Comparison of ENCODE assay signal across 8 cellular contexts in the genomic region with DNA sequence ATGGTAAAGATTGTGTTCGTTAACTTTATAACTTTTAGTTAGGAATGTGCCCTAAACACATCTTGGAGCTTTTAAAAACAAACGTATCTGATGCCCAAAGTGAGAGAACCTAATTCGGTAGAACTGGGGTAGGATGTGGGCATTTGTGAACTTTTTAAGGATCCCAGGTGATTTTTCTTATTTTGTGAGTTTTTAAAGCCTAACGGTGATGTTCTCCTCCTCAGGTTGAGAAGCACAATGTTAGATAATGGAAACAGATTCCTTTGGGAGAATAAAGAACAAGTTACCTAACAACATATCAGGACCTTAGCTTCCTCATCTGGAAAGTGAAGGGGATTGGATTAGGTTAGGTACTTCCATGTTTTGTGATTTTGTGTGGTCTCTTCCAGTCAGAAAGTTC. TPM values are rescaled to one million over a fixed set of nuclear protein-coding genes. Genes with fewer than 3 reads are reported as not detected.
DNase-seq lines count a peak whose midpoint lies in the region; ATAC-seq and TF ChIP-seq lines count a peak whose summit lies in the region.

No MANE protein-coding gene starts in this region.

- peaks cover 12% of the 10 kb centered on the region; the same call in 1 of the 2 replicates for H4K20me1 ChIP-seq in DND-41 (ENCODE audit: insufficient read depth, low read length)

- H3K36me3 ChIP-seq in DND-41 (ENCODE audit: insufficient read depth, low read length) (peaks cover 47% of the 10 kb centered on the region), RWPE2 (ENCODE audit: low read depth) (peaks cover 77% of the 10 kb centered on the region), gastroesophageal sphincter (peaks cover 0 to 63% of the 10 kb centered on the region in 2 donors)

- H3K4me3 ChIP-seq in DND-41 (ENCODE audit: low read depth in 1 of 2, low read length in 2 of 2): peak overlapping the region; percentile 75 to 86
- H3K4me3 ChIP-seq in RWPE2 (ENCODE audit: severe bottlenecking): peak overlapping the region; percentile 83
- H3K4me3 ChIP-seq in gastroesophageal sphincter: peak overlapping the region; percentile 73 to 78
- H3K4me3 ChIP-seq in skeletal muscle cell (ENCODE audit: low read depth, low read length): peak overlapping the region; percentile 87

- H3K9ac ChIP-seq in DND-41 (ENCODE audit: low read depth, low read length): peak overlapping the region; percentile 67

- peaks cover 42% of the 10 kb centered on the region for H3K4me1 ChIP-seq in DND-41 (ENCODE audit: insufficient read depth, low read length)
- peaks cover 14% of the 10 kb centered on the region for H3K4me1 ChIP-seq in RWPE2 (ENCODE audit: insufficient read depth, poor library complexity, severe bottlenecking)
- peaks cover 6 to 52% (median 16%) of the 10 kb centered on the region in 3 donors for H3K4me1 ChIP-seq in gastroesophageal sphincter

- TF ChIP-seq CTCF in DND-41 (IDR thresholded peaks at IDR 0.05; ENCODE audit: borderline replicate concordance, extremely low read depth, low read length, poor library complexity, severe bottlenecking) (no peak), RWPE2 (IDR thresholded peaks at IDR 0.05; ENCODE audit: poor library complexity, severe bottlenecking) (no peak), gastroesophageal sphincter (IDR thresholded peaks at IDR 0.05) (no peak)

- H3K4me2 ChIP-seq in DND-41 (ENCODE audit: insufficient read depth, low read length): peak overlapping the region; percentile 90

- H2AFZ ChIP-seq in DND-41 (ENCODE audit: low read depth, low read length): peak overlapping the region; percentile 75

- no peak for ATAC-seq in DND-41 (ENCODE audit: insufficient read depth, low read depth)
- no peak for ATAC-seq in RWPE2 (ENCODE audit: low read depth)
- ATAC-seq in gastroesophageal sphincter: no peak
- ATAC-seq in HG02763 (IDR thresholded peaks at IDR 0.05; ENCODE audit: unreplicated experiment): no peak

- WGBS in gastroesophageal sphincter (ENCODE audit: low coverage in 1 of 2), 2 donors: 4 to 5% methylated on average over 4 of the region's 4 CpGs

- H3K9me3 ChIP-seq in DND-41 (ENCODE audit: insufficient read depth, low read length, severe bottlenecking): no peaks in the 10 kb centered on the region
- H3K9me3 ChIP-seq in RWPE2 (ENCODE audit: severe bottlenecking): no peaks in the 10 kb centered on the region
- no peaks in the 10 kb centered on the region for H3K9me3 ChIP-seq in gastroesophageal sphincter

- H3K27me3 ChIP-seq in DND-41 (ENCODE audit: insufficient read depth, low read length, poor library complexity): no peaks in the 10 kb centered on the region
- no peaks in the 10 kb centered on the region for H3K27me3 ChIP-seq in RWPE2 (ENCODE audit: insufficient read depth, poor library complexity, severe bottlenecking)
- H3K27me3 ChIP-seq in gastroesophageal sphincter: no peaks in the 10 kb centered on the region

- no peak for TF ChIP-seq EP300 in gastroesophageal sphincter (IDR thresholded peaks at IDR 0.05)

- no peak for TF ChIP-seq POLR2A in gastroesophageal sphincter (IDR thresholded peaks at IDR 0.05)

- DNase-seq in DND-41 (no peak), RWPE2 (ENCODE audit: low spot score) (no peak), skeletal muscle cell (ENCODE audit: low read depth) (no peak), glomerular visceral epithelial cell (ENCODE audit: extremely low spot score) (no peak)
- DNase-seq in stimulated activated CD4-positive, alpha-beta T cell treated with anti-CD3 and anti-CD28 coated beads, Interleukin-1b, Interleukin-23, amount 100 ng/mL, for 48 hours: no peak
- DNase-seq in activated CD4-positive, CD25-positive, alpha-beta regulatory T cell treated with anti-CD3 and anti-CD28 coated beads, Interleukin-2, amount 50 U/mL, for 72 hours: no peak

- peaks cover 67% of the 10 kb centered on the region for H3K79me2 ChIP-seq in DND-41 (ENCODE audit: insufficient read depth, low read length)

- H3K27ac ChIP-seq in DND-41 (ENCODE audit: low read length): peak overlapping the region; percentile 81
- H3K27ac ChIP-seq in RWPE2 (ENCODE audit: poor library complexity, severe bottlenecking): peak overlapping the region; percentile 53
- peak overlapping the region; percentile 78 to 94 (median 87) for H3K27ac ChIP-seq in gastroesophageal sphincter

RNA-seq across cellular contexts. Expression of a gene that starts 0.7 kb away (rescaled TPM):
- total RNA-seq in gastroesophageal sphincter: 10 to 100 TPM; 68.2 to 87.2 (median 77.2) TPM

RNA-seq across cellular contexts. Expression of a gene that starts 0.9 kb away (rescaled TPM):
- 10 to 100 TPM in 3 of 4 donors, 1 to 10 TPM in 1; 6.4 to 15.1 (median 13.6) TPM for total RNA-seq in gastroesophageal sphincter

RNA-seq across cellular contexts. Expression of a gene that starts 34.6 kb away (rescaled TPM):
- 1 to 10 TPM; 3.8 to 6.8 (median 5.0) TPM for total RNA-seq in gastroesophageal sphincter

RNA-seq across cellular contexts. Expression of a gene that starts 53.4 kb away (rescaled TPM):
- total RNA-seq in gastroesophageal sphincter: 10 to 100 TPM; 31.1 to 66.3 (median 41.8) TPM
